ENCODE assay signal across 10 cellular contexts in genomic region chr19:42852821-42853220, GRCh38. TPM values are rescaled to one million over a fixed set of nuclear protein-coding genes. Genes with fewer than 3 reads are reported as not detected.
DNase-seq lines count a peak whose midpoint lies in the region; ATAC-seq, FAIRE-seq and TF ChIP-seq lines count a peak whose summit lies in the region.
"Not testable (repeated sequence)": the region's sequence is repeated elsewhere in the genome, so short reads cannot be mapped to it uniquely, and the experiment has no call there.
"Had no signal": no experiment of that assay in that cellular context is flagged by ENCODE, and none has a peak within 500 bp of the region (broad histone marks: within the 10 kb centered on the region; RNA-seq: fewer than 3 reads in every experiment).

No MANE protein-coding gene starts in this region.

- H3K9me3 Mint-ChIP-seq in Caco-2 (ENCODE audit: unreplicated experiment) = peaks cover 24% of the 10 kb centered on the region
- peaks cover 37% of the 10 kb centered on the region for H3K9me3 Mint-ChIP-seq in astrocyte (ENCODE audit: unreplicated experiment)

- H3K9me3 ChIP-seq in Caco-2; astrocyte (ENCODE audit: insufficient read depth, low read depth, low read length); parathyroid adenoma (ENCODE audit: control insufficient read depth, low read length): not testable (repeated sequence)

- H3K9ac ChIP-seq in astrocyte (ENCODE audit: low read length) = peak overlapping the region; percentile 41
- H3K9ac ChIP-seq in parathyroid adenoma = not testable (repeated sequence)

- peaks cover 23% of the 10 kb centered on the region for H3K4me1 ChIP-seq in Caco-2
- peaks cover 19% of the 10 kb centered on the region for H3K4me1 ChIP-seq in astrocyte (ENCODE audit: insufficient read depth, low read length)
- peaks cover 15% of the 10 kb centered on the region for H3K4me1 ChIP-seq in foreskin keratinocyte
- peaks cover 11% of the 10 kb centered on the region for H3K4me1 ChIP-seq in parathyroid adenoma

- ATAC-seq in foreskin keratinocyte = not testable (repeated sequence)

- not testable (repeated sequence) for H3K36me3 ChIP-seq in Caco-2 (ENCODE audit: control insufficient read depth, insufficient read depth, low read length); astrocyte (ENCODE audit: insufficient read depth, low read length); parathyroid adenoma (ENCODE audit: control insufficient read depth, insufficient read depth, low read length)

- not testable (repeated sequence) for H2AFZ ChIP-seq in astrocyte (ENCODE audit: low read depth, low read length)
- H2AFZ ChIP-seq in parathyroid adenoma = peak overlapping the region; percentile 19

- TSS peak; percentile 66 for BruUV-seq in Caco-2 (replicated peaks; lab: Mats Ljungman, UMichigan)

- not testable (repeated sequence) for H3K27ac Mint-ChIP-seq in Caco-2 (ENCODE audit: unreplicated experiment); astrocyte (ENCODE audit: unreplicated experiment)

- peak overlapping the region; percentile 16 for H3K4me3 Mint-ChIP-seq in Caco-2 (ENCODE audit: unreplicated experiment)
- H3K4me3 Mint-ChIP-seq in astrocyte (ENCODE audit: unreplicated experiment) = not testable (repeated sequence)

- POLR2A ChIA-PET in Caco-2 (lab: Charles Lee) = not testable (repeated sequence)

- CTCF ChIA-PET in Caco-2 (lab: Charles Lee) = not testable (repeated sequence)

- H3K27me3 ChIP-seq in Caco-2 (replicated peaks; ENCODE audit: control insufficient read depth, insufficient read depth, low read length); astrocyte (ENCODE audit: insufficient read depth, low read length); foreskin keratinocyte; parathyroid adenoma (ENCODE audit: control insufficient read depth, insufficient read depth, low read length): not testable (repeated sequence)

- DNase-seq in Caco-2; epithelial cell of prostate (ENCODE audit: low read depth, low spot score): not testable (repeated sequence)
- DNase-seq in HCEC 1CT = peak; percentile 11
- peak; percentile 35 for DNase-seq in RCC 7860 (ENCODE audit: low spot score)
- peak; percentile 48 for DNase-seq in astrocyte (ENCODE audit: low read depth)
- DNase-seq in foreskin keratinocyte = peak in 1 of 2 donors; percentile 18

- not testable (repeated sequence) for H3K4me2 ChIP-seq in astrocyte (ENCODE audit: low read length); parathyroid adenoma (ENCODE audit: low read length)

- H3K4me1 Mint-ChIP-seq in Caco-2 (ENCODE audit: low read depth, unreplicated experiment) = peaks cover 22% of the 10 kb centered on the region
- not testable (repeated sequence) for H3K4me1 Mint-ChIP-seq in astrocyte (ENCODE audit: low read depth, unreplicated experiment)

- not testable (repeated sequence) for H4K20me1 ChIP-seq in astrocyte (ENCODE audit: insufficient read depth, low read length)

- FAIRE-seq in RCC 7860 (lab: Jason Lieb, UNC) = peak; percentile 37
- not testable (repeated sequence) for FAIRE-seq in astrocyte (lab: Jason Lieb, UNC)

- TF ChIP-seq CTCF in Caco-2 (IDR thresholded peaks at IDR 0.05; ENCODE audit: insufficient read depth in 1 of 2, low read depth in 1 of 2, low read length in 1 of 2, severe bottlenecking in 1 of 2, unreplicated experiment in 1 of 2); astrocyte (IDR thresholded peaks at IDR 0.05; ENCODE audit: insufficient read depth, low read depth, low read length); foreskin keratinocyte (conservative IDR thresholded peaks at IDR 0.05); parathyroid adenoma (IDR thresholded peaks at IDR 0.05): not testable (repeated sequence)

- intact Hi-C loops in Caco-2 (cut with micrococcal nuclease; ENCODE audit: unreplicated experiment) = not testable (repeated sequence)

- H3K36me3 Mint-ChIP-seq in Caco-2 (ENCODE audit: insufficient read depth, unreplicated experiment); astrocyte (ENCODE audit: low read depth, unreplicated experiment): not testable (repeated sequence)

- H3K79me2 ChIP-seq in astrocyte (ENCODE audit: insufficient read depth, low read length); parathyroid adenoma: not testable (repeated sequence)

- not testable (repeated sequence) for H3K27me3 Mint-ChIP-seq in Caco-2 (ENCODE audit: insufficient read depth, unreplicated experiment); astrocyte (ENCODE audit: low read depth, unreplicated experiment)

- H3K4me3 ChIP-seq in Caco-2 (ENCODE audit: low read depth, low read length); astrocyte (ENCODE audit: insufficient read depth, low read depth, low read length); parathyroid adenoma (ENCODE audit: low read depth, low read length): not testable (repeated sequence)

- not testable (repeated sequence) for H3K27ac ChIP-seq in astrocyte (ENCODE audit: low read depth, low read length)
- H3K27ac ChIP-seq in epithelial cell of prostate (peak overlapping the region; percentile 97), foreskin keratinocyte (peak overlapping the region; percentile 48), parathyroid adenoma (peak overlapping the region; percentile 72)

RNA-seq across cellular contexts. Expression of gene PSG1, which starts 26.7 kb away (rescaled TPM):
- total RNA-seq in Caco-2 (2022) (0.37 TPM in 1 of 2 replicates, not detected in the other), astrocyte (0.52 and 1.0 TPM in 2 replicates), foreskin keratinocyte (not detected in 2 replicates)
- polyA plus RNA-seq in foreskin keratinocyte = not detected in 2 replicates
- total RNA-seq: CD8-positive, alpha-beta T cell; K562; NCI-H460 had no signal
- polyA plus RNA-seq: K562 had no signal
